ENCODE assay signal across 1 cellular context in genomic region chr16:47460755-47461597, GRCh38.
TF ChIP-seq lines count a peak whose summit lies in the region.

Gene ITFG1, minus strand, starts transcription at chr16:47461063. Its CDS starts 18 bp downstream, at chr16:47461045.
Gene PHKB, plus strand, starts transcription at chr16:47461331. Its CDS starts 20 bp downstream, at chr16:47461351.

TF ChIP-seq in IMR-90, 13 proteins besides CTCF, POLR2A, EP300 and RAD21:
- TF ChIP-seq RFX5 (IDR thresholded peaks at IDR 0.05; ENCODE audit: low read depth, low read length): no peak
- no peak for TF ChIP-seq CHD1 (IDR thresholded peaks at IDR 0.05; ENCODE audit: low read depth, low read length)
- TF ChIP-seq CEBPB (IDR thresholded peaks at IDR 0.05; ENCODE audit: low read depth, low read length): 0 out of 2 replicates have a peak, but pooled peaks have one; percentile 25
- TF ChIP-seq MXI1 (IDR thresholded peaks at IDR 0.05; ENCODE audit: borderline replicate concordance, low read depth, low read length): no peak; the same call in 1 of the 2 replicates
- TF ChIP-seq, protein P1, sequence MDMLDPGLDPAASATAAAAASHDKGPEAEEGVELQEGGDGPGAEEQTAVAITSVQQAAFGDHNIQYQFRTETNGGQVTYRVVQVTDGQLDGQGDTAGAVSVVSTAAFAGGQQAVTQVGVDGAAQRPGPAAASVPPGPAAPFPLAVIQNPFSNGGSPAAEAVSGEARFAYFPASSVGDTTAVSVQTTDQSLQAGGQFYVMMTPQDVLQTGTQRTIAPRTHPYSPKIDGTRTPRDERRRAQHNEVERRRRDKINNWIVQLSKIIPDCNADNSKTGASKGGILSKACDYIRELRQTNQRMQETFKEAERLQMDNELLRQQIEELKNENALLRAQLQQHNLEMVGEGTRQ (IDR thresholded peaks at IDR 0.05; ENCODE audit: low read depth, low read length): peak; percentile 23; the same call in 1 of the 2 replicates
- no peak for TF ChIP-seq FOS (IDR thresholded peaks at IDR 0.05; ENCODE audit: low read depth, low read length)
- peak; percentile 83; the same call in 1 of the 2 replicates for TF ChIP-seq MAZ (IDR thresholded peaks at IDR 0.05; ENCODE audit: borderline replicate concordance, low read depth, low read length)
- no peak for TF ChIP-seq NFE2L2 (IDR thresholded peaks at IDR 0.05; ENCODE audit: low read depth, low read length)
- no peak for TF ChIP-seq MAFK (IDR thresholded peaks at IDR 0.05; ENCODE audit: low read depth, low read length)
